22 cellular contexts compared by ENCODE assay signal in genomic region chr19:41532526-41532925, GRCh38. TPM values are rescaled to one million over a fixed set of nuclear protein-coding genes. Genes with fewer than 3 reads are reported as not detected.
DNase-seq lines count a peak whose midpoint lies in the region; ATAC-seq and TF ChIP-seq lines count a peak whose summit lies in the region.
"Had no signal": no experiment of that assay in that cellular context is flagged by ENCODE, and none has a peak within 500 bp of the region (broad histone marks: within the 10 kb centered on the region; RNA-seq: fewer than 3 reads in every experiment).

No MANE protein-coding gene starts in this region.

- H3K27me3 ChIP-seq in GM23248 (replicated peaks; ENCODE audit: insufficient read depth) (no peaks in the 10 kb centered on the region), neutrophil (no peaks in the 10 kb centered on the region), BE2C (peaks cover 97% of the 10 kb centered on the region)
- H3K27me3 ChIP-seq: colonic mucosa, neural progenitor cell, tibial artery had no signal

- H3K79me2 ChIP-seq in GM23248 (ENCODE audit: insufficient read depth), result no peaks in the 10 kb centered on the region

- H3K27ac ChIP-seq in GM23248 (no peak overlapping the region), neutrophil (peak overlapping the region; percentile 90)
- H3K27ac ChIP-seq: foreskin keratinocyte, neural progenitor cell had no signal

- no peaks in the 10 kb centered on the region for H3K9me3 ChIP-seq in GM23248 (ENCODE audit: low read depth)
- H3K9me3 ChIP-seq in neutrophil, result no peaks in the 10 kb centered on the region
- H3K9me3 ChIP-seq in BE2C, result no peaks in the 10 kb centered on the region; the same call in 1 of the 2 replicates
- H3K9me3 ChIP-seq: colonic mucosa, tibial artery had no signal

- intact Hi-C loops in activated CD4-positive, alpha-beta T cell treated with anti-CD3 and anti-CD28 coated beads for 36 hours (cut with DNase I, micrococcal nuclease), result loop anchor here in 1 of 2 experiments (5.0 kb wide), 2 partner anchors 135 to 270 kb away; partner anchors contain the start of genes BCKDHA, EXOSC5 and HNRNPUL1
- intact Hi-C loops in posterior cingulate gyrus (cut with DNase I), result no loop called here

- H3K4me1 ChIP-seq in GM23248 (ENCODE audit: insufficient read depth), result peaks cover 17% of the 10 kb centered on the region
- H3K4me1 ChIP-seq in neutrophil (ENCODE audit: control insufficient read depth in 1 of 2, insufficient read depth in 1 of 2, low read depth in 1 of 2, low read length in 1 of 2), result peaks cover 45 to 56% of the 10 kb centered on the region in 2 experiments
- H3K4me1 ChIP-seq in BE2C, result no peaks in the 10 kb centered on the region
- H3K4me1 ChIP-seq: colonic mucosa, foreskin keratinocyte, neural progenitor cell, tibial artery had no signal

- in situ Hi-C loops in GM23248 (cut with MboI), result no loop called here

- H3K4me3 ChIP-seq in GM23248 (no peak overlapping the region), neutrophil (ENCODE audit: low read depth in 1 of 2, low read length in 1 of 2) (peak overlapping the region in 1 of 2 experiments; percentile 47), BE2C (ENCODE audit: low read depth, low read length) (no peak overlapping the region)
- H3K4me3 ChIP-seq: colonic mucosa, neural progenitor cell, tibial artery had no signal

- CTCF ChIA-PET in activated CD4-positive, alpha-beta T cell treated with anti-CD3 and anti-CD28 coated beads for 36 hours (lab: Charles Lee), result interaction anchor here (0.7 to 4.7 kb wide), 12 partner anchors 10 to 329 kb away, joined by 3 to 31 read pairs (median 4); no protein-coding TSS in a partner anchor

- peaks cover 20% of the 10 kb centered on the region for H3F3A ChIP-seq in GM23248 (ENCODE audit: insufficient read depth)

- peak overlapping the region; percentile 76 for H3K4me3 Mint-ChIP-seq in activated CD4-positive, alpha-beta T cell treated with anti-CD3 and anti-CD28 coated beads for 36 hours
- no peak overlapping the region for H3K4me3 Mint-ChIP-seq in activated naive CD8-positive, alpha-beta T cell
- H3K4me3 Mint-ChIP-seq: neural progenitor cell had no signal

- H3K27ac Mint-ChIP-seq in activated CD4-positive, alpha-beta T cell treated with anti-CD3 and anti-CD28 coated beads for 36 hours, result peak overlapping the region; percentile 65
- peak overlapping the region; percentile 80 for H3K27ac Mint-ChIP-seq in activated naive CD8-positive, alpha-beta T cell
- H3K27ac Mint-ChIP-seq: neural progenitor cell had no signal

- no peak overlapping the region for H3K9ac ChIP-seq in GM23248
- H3K9ac ChIP-seq: neural progenitor cell had no signal

- no peak for TF ChIP-seq CTCF in neutrophil (IDR thresholded peaks at IDR 0.05)
- TF ChIP-seq CTCF in BE2C (IDR thresholded peaks at IDR 0.05; ENCODE audit: low read depth, low read length), result no peak

- H4K20me1 ChIP-seq in GM23248 (ENCODE audit: insufficient read depth), result no peaks in the 10 kb centered on the region

- peaks cover 66% of the 10 kb centered on the region for H3K4me1 Mint-ChIP-seq in activated CD4-positive, alpha-beta T cell treated with anti-CD3 and anti-CD28 coated beads for 36 hours
- H3K4me1 Mint-ChIP-seq in activated naive CD8-positive, alpha-beta T cell (ENCODE audit: low read depth), result peaks cover 59% of the 10 kb centered on the region

- peaks cover 27% of the 10 kb centered on the region for H3K9me3 Mint-ChIP-seq in activated CD4-positive, alpha-beta T cell treated with anti-CD3 and anti-CD28 coated beads for 36 hours (ENCODE audit: low read depth)
- peaks cover 4% of the 10 kb centered on the region for H3K9me3 Mint-ChIP-seq in activated naive CD8-positive, alpha-beta T cell (ENCODE audit: low read depth)

- H3K27me3 Mint-ChIP-seq in activated CD4-positive, alpha-beta T cell treated with anti-CD3 and anti-CD28 coated beads for 36 hours, result no peaks in the 10 kb centered on the region
- H3K27me3 Mint-ChIP-seq in activated naive CD8-positive, alpha-beta T cell, result no peaks in the 10 kb centered on the region

- H3K36me3 ChIP-seq in GM23248 (ENCODE audit: low read depth) (no peaks in the 10 kb centered on the region), neutrophil (no peaks in the 10 kb centered on the region), BE2C (no peaks in the 10 kb centered on the region)
- H3K36me3 ChIP-seq: colonic mucosa, neural progenitor cell, tibial artery had no signal

- peaks cover 14% of the 10 kb centered on the region for H3K36me3 Mint-ChIP-seq in activated CD4-positive, alpha-beta T cell treated with anti-CD3 and anti-CD28 coated beads for 36 hours (ENCODE audit: low read depth)
- H3K36me3 Mint-ChIP-seq in activated naive CD8-positive, alpha-beta T cell, result peaks cover 3% of the 10 kb centered on the region
- H3K36me3 Mint-ChIP-seq: CD4-positive, CD25-positive, alpha-beta regulatory T cell; neural progenitor cell had no signal

- no peak for ATAC-seq in activated CD4-positive, alpha-beta T cell treated with anti-CD3 and anti-CD28 coated beads for 36 hours
- ATAC-seq: foreskin keratinocyte, HepG2, SK-N-SH treated with all-trans-retinoic acid at 6 μM for 48 hours had no signal

- DNase-seq in activated CD4-positive, alpha-beta T cell treated with anti-CD3 and anti-CD28 coated beads for 36 hours, result no peak
- no peak for DNase-seq in activated CD4-positive, alpha-beta T cell treated with anti-CD3 and anti-CD28 coated beads for 1 hour
- DNase-seq in GM23248 (no peak), posterior cingulate gyrus (no peak), BE2C (no peak)
- DNase-seq in stimulated activated naive CD4-positive, alpha-beta T cell treated with Interleukin-2 at 50 U/mL for 16 hours (lab: John Stamatoyannopoulos, UW), result no peak
- DNase-seq: activated gamma-delta T cell; CD4-positive, CD25-positive, alpha-beta regulatory T cell; colonic mucosa; foreskin keratinocyte; kidney glomerular epithelial cell; NCI-H2029; NCI-H446; stimulated activated CD8-positive, alpha-beta memory T cell treated with anti-CD3 and anti-CD28 coated beads, Interleukin-4, amount 100 ng/mL, for 48 hours; tibial artery had no signal

- POLR2A ChIA-PET in activated CD4-positive, alpha-beta T cell treated with anti-CD3 and anti-CD28 coated beads for 36 hours (lab: Charles Lee), result no interaction called here

- no peak overlapping the region for H2AFZ ChIP-seq in GM23248
- H2AFZ ChIP-seq: neural progenitor cell had no signal

- peak overlapping the region; percentile 85 for H3K4me2 ChIP-seq in GM23248 (ENCODE audit: unreplicated experiment)
- H3K4me2 ChIP-seq: neural progenitor cell had no signal

- no peaks in the 10 kb centered on the region for H3K9me2 ChIP-seq in GM23248 (ENCODE audit: insufficient read depth)

RNA-seq across cellular contexts. Expression of gene CEACAM21, which starts 43.4 kb away (rescaled TPM):
- total RNA-seq in activated CD4-positive, alpha-beta T cell treated with anti-CD3 and anti-CD28 coated beads for 36 hours, result 10 to 100 TPM; 22.1 to 27.6 TPM
- total RNA-seq in GM23248 (2014; rRNA removed; shearing (Covaris generic)), result not detected in 2 replicates
- polyA plus RNA-seq in GM23248 (2016; fragmentation: Nextera tagmentation; extraction: Ambion mirVana), result not detected in 2 replicates
- 2.0 TPM for polyA plus RNA-seq in BE2C (2012; ENCODE audit: insufficient read depth, insufficient read length, low read depth)
- total RNA-seq: A172, foreskin keratinocyte, HepG2, RPMI7951 had no signal
- polyA plus RNA-seq: foreskin keratinocyte had no signal

Comparison
In these comparisons a context has a peak if more than half of its experiments do, and no peak if none do; other contexts are left out.
1. RNA of gene CEACAM21, which starts 43.4 kb away (total RNA-seq): 22.1 to 27.6 TPM in activated CD4-positive, alpha-beta T cell treated with anti-CD3 and anti-CD28 coated beads for 36 hours; not detected in GM23248; every median in the first group is over 10 times any median in the second.